In the genomic region with DNA sequence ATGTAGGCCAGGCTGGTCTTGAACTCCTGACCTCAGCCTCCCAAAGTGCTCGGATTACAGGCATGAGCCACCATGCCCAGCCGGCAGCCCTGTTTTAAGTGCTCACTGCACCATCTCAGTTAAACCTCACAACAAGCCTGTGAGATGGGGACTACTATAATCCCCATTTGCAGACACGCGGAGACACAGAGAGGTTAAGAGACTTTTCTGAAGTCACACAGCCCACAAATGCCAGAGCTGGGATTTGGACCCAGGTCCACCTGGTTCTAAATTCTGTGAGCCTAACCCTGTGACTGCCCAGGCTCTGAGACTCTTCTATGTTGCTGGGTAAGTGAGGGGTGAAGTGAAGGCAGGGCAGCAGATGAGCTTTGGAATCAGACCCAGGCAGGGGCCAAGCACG, we compare ENCODE assay signal across 19 cellular contexts. TPM values are rescaled to one million over a fixed set of nuclear protein-coding genes. Genes with fewer than 3 reads are reported as not detected.
DNase-seq lines count a peak whose midpoint lies in the region; ATAC-seq, FAIRE-seq and TF ChIP-seq lines count a peak whose summit lies in the region.
"Had no signal": no experiment of that assay in that cellular context is flagged by ENCODE, and none has a peak within 500 bp of the region (broad histone marks: within the 10 kb centered on the region; RNA-seq: fewer than 3 reads in every experiment).

No MANE protein-coding gene starts in this region.

- WGBS in HepG2 (ENCODE audit: low lambda C conversion rate) = 56% methylated on average over 5 of the region's 5 CpGs
- 100% methylated on average over 2 of the region's 5 CpGs for WGBS in right lobe of liver (ENCODE audit: insufficient coverage, low coverage, low lambda C conversion rate, missing lambda C conversion rate)
- 5% methylated on average over 5 of the region's 5 CpGs for WGBS in K562 (ENCODE audit: insufficient coverage, low coverage, missing lambda C conversion rate)

- H4K20me1 ChIP-seq in HepG2 (ENCODE audit: insufficient read depth, low read length) (no peaks in the 10 kb centered on the region), K562 (replicated peaks; ENCODE audit: control insufficient read depth, insufficient read depth, low read length) (peaks cover 13% of the 10 kb centered on the region)

- no peaks in the 10 kb centered on the region for H3K4me1 ChIP-seq in HepG2 (ENCODE audit: insufficient read depth, low read length)
- H3K4me1 ChIP-seq in right lobe of liver = no peaks in the 10 kb centered on the region
- peaks cover 53% of the 10 kb centered on the region for H3K4me1 ChIP-seq in Panc1 (ENCODE audit: control insufficient read depth, insufficient read depth, low read length)
- peaks cover 0 to 7% of the 10 kb centered on the region in 2 experiments; a peak in 2 of 5 replicates for H3K4me1 ChIP-seq in K562 (replicated peaks in 1 of 2; ENCODE audit: control insufficient read depth in 2 of 2, insufficient read depth in 2 of 2, low read length in 2 of 2)

- H3K9ac ChIP-seq in HepG2 (ENCODE audit: insufficient read depth, low read depth, low read length) = no peak overlapping the region
- H3K9ac ChIP-seq in K562 (ENCODE audit: insufficient read depth in 1 of 2, low read depth in 2 of 2, low read length in 2 of 2) = no peak overlapping the region

- POLR2A ChIA-PET in HepG2 (lab: Yijun Ruan, JAX) (no interaction called here), Panc1 (lab: Charles Lee) (interaction anchor here (0.6 kb wide), 1 partner anchor 227 kb away, joined by 3 read pairs; no protein-coding TSS in a partner anchor), K562 (lab: Yijun Ruan, JAX) (no interaction called here)

- TF ChIP-seq EP300 in HepG2 (IDR thresholded peaks at IDR 0.05; ENCODE audit: low read depth in 2 of 2, low read length in 2 of 2) = no peak
- no peak for TF ChIP-seq EP300 in HepG2 (CRISPR knock-in tag; IDR thresholded peaks at IDR 0.05; ENCODE audit: borderline replicate concordance)
- no peak for TF ChIP-seq EP300 in K562 (IDR thresholded peaks at IDR 0.05; ENCODE audit: low read length)

- peaks cover 0 to 20% of the 10 kb centered on the region in 2 experiments; a peak in 1 of 5 replicates for H3K27me3 ChIP-seq in HepG2 (ENCODE audit: control insufficient read depth in 1 of 2, insufficient read depth in 2 of 2, low read length in 2 of 2)
- no peaks in the 10 kb centered on the region for H3K27me3 ChIP-seq in right lobe of liver
- no peaks in the 10 kb centered on the region for H3K27me3 ChIP-seq in Panc1 (ENCODE audit: control insufficient read depth, insufficient read depth, low read length)
- H3K27me3 ChIP-seq in K562 (ENCODE audit: control insufficient read depth in 2 of 2, insufficient read depth in 2 of 2, low read length in 2 of 2) = peaks cover 28 to 75% of the 10 kb centered on the region in 2 experiments

- H3K36me3 ChIP-seq in HepG2 (replicated peaks in 1 of 2; ENCODE audit: control insufficient read depth in 1 of 2, insufficient read depth in 2 of 2, low read length in 2 of 2) = no peaks in the 10 kb centered on the region
- no peaks in the 10 kb centered on the region for H3K36me3 ChIP-seq in right lobe of liver
- no peaks in the 10 kb centered on the region for H3K36me3 ChIP-seq in Panc1 (ENCODE audit: control insufficient read depth, insufficient read depth, low read length)
- H3K36me3 ChIP-seq in K562 (ENCODE audit: control insufficient read depth, insufficient read depth, low read length) = no peaks in the 10 kb centered on the region
- H3K36me3 ChIP-seq: HAP-1 had no signal

- no peak overlapping the region for H2AFZ ChIP-seq in HepG2 (ENCODE audit: low read length)
- no peak overlapping the region for H2AFZ ChIP-seq in K562 (ENCODE audit: low read depth, low read length)

- H3K4me3 ChIP-seq in HepG2 (replicated peaks in 1 of 3; ENCODE audit: insufficient read depth in 1 of 3, low read depth in 2 of 3, low read length in 3 of 3) = no peak overlapping the region
- no peak overlapping the region for H3K4me3 ChIP-seq in right lobe of liver
- no peak overlapping the region for H3K4me3 ChIP-seq in Panc1 (ENCODE audit: low read depth in 2 of 2, low read length in 2 of 2)
- no peak overlapping the region for H3K4me3 ChIP-seq in K562
- H3K4me3 ChIP-seq: GM12878, HAP-1 had no signal

- intact Hi-C loops in HepG2 (cut with micrococcal nuclease; ENCODE audit: unreplicated experiment) (no loop called here), right lobe of liver (cut with DNase I) (no loop called here), Panc1 (cut with micrococcal nuclease; ENCODE audit: unreplicated experiment) (no loop called here), K562 (cut with micrococcal nuclease) (no loop called here)

- H3K79me2 ChIP-seq in HepG2 (ENCODE audit: insufficient read depth, low read length) (no peaks in the 10 kb centered on the region), K562 (ENCODE audit: control insufficient read depth, insufficient read depth, low read length) (no peaks in the 10 kb centered on the region)

- no peak overlapping the region for H3K4me2 ChIP-seq in HepG2 (ENCODE audit: low read depth, low read length)
- no peak overlapping the region for H3K4me2 ChIP-seq in K562 (ENCODE audit: insufficient read depth, low read length)

- CTCF ChIA-PET in HepG2 (lab: Yijun Ruan, JAX; ENCODE audit: low intra/inter-chr PET ratio, low total read pairs) (no interaction called here), Panc1 (lab: Charles Lee) (no interaction called here), K562 (lab: Yijun Ruan, JAX; ENCODE audit: low intra/inter-chr PET ratio) (no interaction called here)

- FAIRE-seq in HepG2 (lab: Jason Lieb, UNC) (no peak), K562 (lab: Jason Lieb, UNC) (no peak)
- FAIRE-seq: GM12878, GM18507, H1 had no signal

- H3K27ac ChIP-seq in HepG2 (ENCODE audit: extremely low read length, insufficient read depth, low read length) (no peak overlapping the region), right lobe of liver (no peak overlapping the region), Panc1 (ENCODE audit: low read length) (peak overlapping the region; percentile 93), K562 (ENCODE audit: extremely low read depth, low read depth, low read length) (no peak overlapping the region)
- H3K27ac ChIP-seq: 22Rv1 had no signal

- in situ Hi-C loops in HepG2 (cut with HindIII; ENCODE audit: extremely low pct_ligation_motif_present, low pct_unique_long_range_greater_than_20kb) = no loop called here
- in situ Hi-C loops in Panc1 (cut with HindIII; ENCODE audit: low pct_unique_long_range_greater_than_20kb, low sequenced_read_pairs) = no loop called here
- in situ Hi-C loops in K562 (cut with MboI) = no loop called here

- ATAC-seq in HepG2 (no peak), right lobe of liver (no peak), Panc1 (no peak), K562 (no peak), GM21423 (IDR thresholded peaks at IDR 0.05; ENCODE audit: unreplicated experiment) (no peak), GM21576 (IDR thresholded peaks at IDR 0.05; ENCODE audit: unreplicated experiment) (no peak), GM18909 (IDR thresholded peaks at IDR 0.05; ENCODE audit: poor library complexity, unreplicated experiment) (no peak)
- ATAC-seq: GM12878 had no signal

- H3K9me1 ChIP-seq in K562 (ENCODE audit: control insufficient read depth, insufficient read depth, low read length) = no peaks in the 10 kb centered on the region

- TF ChIP-seq POLR2A in HepG2 (IDR thresholded peaks at IDR 0.05; ENCODE audit: insufficient read depth in 1 of 2, low read depth in 2 of 2, low read length in 2 of 2) (no peak), right lobe of liver (IDR thresholded peaks at IDR 0.05) (no peak), K562 (conservative IDR thresholded peaks at IDR 0.05) (no peak)

- BruUV-seq in HepG2 (replicated peaks; lab: Mats Ljungman, UMichigan) (no TSS peak), Panc1 (replicated peaks; lab: Mats Ljungman, UMichigan) (no TSS peak), K562 (replicated peaks; lab: Mats Ljungman, UMichigan) (no TSS peak)

- DNase-seq in HepG2 (ENCODE audit: low spot score) (no peak), right lobe of liver (no peak), Panc1 (ENCODE audit: low read depth, low spot score) (no peak), K562 (ENCODE audit: extremely low read depth in 1 of 4, low spot score in 3 of 4) (no peak)
- DNase-seq in NK-92 treated with Interleukin-12 subunit alpha and Interleukin-12 subunit beta, amount 100 ng/mL, for 24 hours (lab: John Stamatoyannopoulos, UW) = no peak
- DNase-seq: AML-193; C1 segment of cervical spinal cord; CD4-positive, alpha-beta T cell; DMS79; HFFc6 had no signal

- TF ChIP-seq CTCF in HepG2 (CRISPR knock-in tag; IDR thresholded peaks at IDR 0.05) = no peak
- TF ChIP-seq CTCF in right lobe of liver (IDR thresholded peaks at IDR 0.05) = no peak
- no peak for TF ChIP-seq CTCF in Panc1 (IDR thresholded peaks at IDR 0.05)
- no peak for TF ChIP-seq CTCF in K562 (IDR thresholded peaks at IDR 0.05 in 2 of 3, conservative IDR thresholded peaks at IDR 0.05 in 1 of 3; ENCODE audit: insufficient read depth in 2 of 3, low read depth in 1 of 3, low read length in 3 of 3)

- TF ChIP-seq RAD21 in HepG2 (CRISPR knock-in tag; IDR thresholded peaks at IDR 0.05) (no peak), K562 (CRISPR knock-in tag; conservative IDR thresholded peaks at IDR 0.05 in 1 of 2, IDR thresholded peaks at IDR 0.05 in 1 of 2) (no peak)

- H3K9me3 ChIP-seq in HepG2 (ENCODE audit: low read length) (no peaks in the 10 kb centered on the region), right lobe of liver (no peaks in the 10 kb centered on the region), Panc1 (ENCODE audit: control insufficient read depth, insufficient read depth, low read depth, low read length) (no peaks in the 10 kb centered on the region), K562 (replicated peaks; ENCODE audit: control insufficient read depth, insufficient read depth, low read depth, low read length) (no peaks in the 10 kb centered on the region)
- H3K9me3 ChIP-seq: HAP-1 had no signal

RNA-seq across cellular contexts. Expression of a gene that starts 6.4 kb away (rescaled TPM):
- total RNA-seq in HepG2 (2016; rRNA removed; fragmentation: Illumina TruSeq; extraction: Trizol) (not detected in 2 replicates), right lobe of liver (1 to 10 TPM in 2 of 6 experiments, under 1 TPM in 2, not detected in 2; 0.44 to 1.4 (median 0.92) TPM), Panc1 (2021; ENCODE audit: unreplicated experiment) (2.3 TPM), K562 (2014; rRNA removed) (not detected in 2 replicates), K562 (2014; rRNA removed; fragmentation: Illumina TruSeq; extraction: Trizol) (not detected in 2 replicates), K562 (2015; rRNA removed; fragmentation: Illumina TruSeq; extraction: Trizol) (not detected in 2 replicates), K562 (2021) (not detected in 2 replicates)
- total RNA-seq in HepG2 (2016; cell fraction: cytosol; rRNA removed; fragmentation: Illumina TruSeq; extraction: Trizol; ENCODE audit: low read depth) = not detected in 2 replicates
- total RNA-seq in HepG2 (2016; cell fraction: insoluble cytoplasmic fraction; rRNA removed; fragmentation: Illumina TruSeq; extraction: Trizol) = not detected in 2 replicates
- not detected in 2 replicates for total RNA-seq in HepG2 (2016; cell fraction: membrane; rRNA removed; fragmentation: Illumina TruSeq; extraction: Trizol)
- total RNA-seq in HepG2 (2016; cell fraction: nucleus; rRNA removed; fragmentation: Illumina TruSeq; extraction: Trizol) = not detected in 2 replicates
- polyA plus RNA-seq in HepG2 (2011; rRNA removed) (not detected in 2 replicates), K562 (2011; rRNA removed) (not detected in 2 replicates), K562 (2014; fragmentation: Illumina TruSeq; extraction: Trizol) (not detected in 2 replicates), K562 (2014; fragmentation: Nextera tagmentation; extraction: Ambion mirVana) (not detected), K562 (2014; rRNA removed) (not detected in 2 replicates)
- not detected in 2 replicates for polyA plus RNA-seq in HepG2 (2011; cell fraction: cytosol; rRNA removed)
- polyA plus RNA-seq in HepG2 (2011; cell fraction: nucleus; rRNA removed) = 0.05 TPM in 1 of 2 replicates, not detected in the other
- polyA plus RNA-seq in HepG2 (2012) = not detected in 2 replicates
- not detected in 2 replicates for polyA plus RNA-seq in HepG2 (2016; cell fraction: cytosol; fragmentation: Illumina TruSeq; extraction: Trizol; ENCODE audit: low read depth)
- polyA plus RNA-seq in HepG2 (2016; cell fraction: insoluble cytoplasmic fraction; fragmentation: Illumina TruSeq; extraction: Trizol; ENCODE audit: low read depth) = not detected in 2 replicates
- not detected in 2 replicates for polyA plus RNA-seq in HepG2 (2016; cell fraction: membrane; fragmentation: Illumina TruSeq; extraction: Trizol; ENCODE audit: low read depth)
- not detected in 2 replicates for polyA plus RNA-seq in HepG2 (2016; cell fraction: nucleus; fragmentation: Illumina TruSeq; extraction: Trizol; ENCODE audit: insufficient read depth, low read depth)
- 0.44 TPM in 1 of 2 replicates, not detected in the other for polyA minus RNA-seq in HepG2 (2011; rRNA and poly(A)+ RNA removed; ENCODE audit: low replicate concordance)
- polyA minus RNA-seq in HepG2 (2011; cell fraction: cytosol; rRNA and poly(A)+ RNA removed) = not detected in 2 replicates
- polyA minus RNA-seq in HepG2 (2011; cell fraction: nucleus; rRNA and poly(A)+ RNA removed) = not detected in 2 replicates
- 2.6 TPM for polyA plus RNA-seq in Panc1 (2012; ENCODE audit: insufficient read length)
- total RNA-seq in K562 (2011; cell fraction: chromatin; rRNA removed; ENCODE audit: low replicate concordance) = not detected in 2 replicates
- total RNA-seq in K562 (2011; cell fraction: nucleolus; rRNA removed) = not detected in 2 replicates
- total RNA-seq in K562 (2011; cell fraction: nucleoplasm; rRNA removed) = not detected in 2 replicates
- not detected in 2 replicates for polyA plus RNA-seq in K562 (2011; cell fraction: cytosol; rRNA removed)
- polyA plus RNA-seq in K562 (2011; cell fraction: nucleus; rRNA removed) = not detected in 2 replicates
- 0.03 TPM in 1 of 2 replicates, not detected in the other for polyA plus RNA-seq in K562 (2012)
- polyA minus RNA-seq in K562 (2011; rRNA and poly(A)+ RNA removed) = not detected in 2 replicates
- not detected in 2 replicates for polyA minus RNA-seq in K562 (2011; cell fraction: cytosol; rRNA and poly(A)+ RNA removed)
- not detected in 2 replicates for polyA minus RNA-seq in K562 (2011; cell fraction: nucleus; rRNA and poly(A)+ RNA removed)
- total RNA-seq: CD4-positive, alpha-beta T cell; G401; GM12878 had no signal

RNA-seq across cellular contexts. Expression of a gene that starts 37.5 kb away (rescaled TPM):
- total RNA-seq in HepG2 (2016; rRNA removed; fragmentation: Illumina TruSeq; extraction: Trizol) = not detected in 2 replicates
- total RNA-seq in HepG2 (2016; cell fraction: cytosol; rRNA removed; fragmentation: Illumina TruSeq; extraction: Trizol; ENCODE audit: low read depth) = not detected in 2 replicates
- not detected in 2 replicates for total RNA-seq in HepG2 (2016; cell fraction: insoluble cytoplasmic fraction; rRNA removed; fragmentation: Illumina TruSeq; extraction: Trizol)
- total RNA-seq in HepG2 (2016; cell fraction: membrane; rRNA removed; fragmentation: Illumina TruSeq; extraction: Trizol) = not detected in 2 replicates
- not detected in 2 replicates for total RNA-seq in HepG2 (2016; cell fraction: nucleus; rRNA removed; fragmentation: Illumina TruSeq; extraction: Trizol)
- not detected in 2 replicates for polyA plus RNA-seq in HepG2 (2011; rRNA removed)
- not detected in 2 replicates for polyA plus RNA-seq in HepG2 (2011; cell fraction: cytosol; rRNA removed)
- not detected in 2 replicates for polyA plus RNA-seq in HepG2 (2011; cell fraction: nucleus; rRNA removed)
- not detected in 2 replicates for polyA plus RNA-seq in HepG2 (2012)
- not detected in 2 replicates for polyA plus RNA-seq in HepG2 (2016; cell fraction: cytosol; fragmentation: Illumina TruSeq; extraction: Trizol; ENCODE audit: low read depth)
- polyA plus RNA-seq in HepG2 (2016; cell fraction: insoluble cytoplasmic fraction; fragmentation: Illumina TruSeq; extraction: Trizol; ENCODE audit: low read depth) = not detected in 2 replicates
- polyA plus RNA-seq in HepG2 (2016; cell fraction: membrane; fragmentation: Illumina TruSeq; extraction: Trizol; ENCODE audit: low read depth) = not detected in 2 replicates
- not detected in 2 replicates for polyA plus RNA-seq in HepG2 (2016; cell fraction: nucleus; fragmentation: Illumina TruSeq; extraction: Trizol; ENCODE audit: insufficient read depth, low read depth)
- polyA minus RNA-seq in HepG2 (2011; rRNA and poly(A)+ RNA removed; ENCODE audit: low replicate concordance) = 0.05 TPM in 1 of 2 replicates, not detected in the other
- not detected in 2 replicates for polyA minus RNA-seq in HepG2 (2011; cell fraction: cytosol; rRNA and poly(A)+ RNA removed)
- not detected in 2 replicates for polyA minus RNA-seq in HepG2 (2011; cell fraction: nucleus; rRNA and poly(A)+ RNA removed)
- not detected for total RNA-seq in right lobe of liver
- total RNA-seq in Panc1 (2021; ENCODE audit: unreplicated experiment) = 3.4 TPM
- polyA plus RNA-seq in Panc1 (2012; ENCODE audit: insufficient read length) = 4.4 TPM
- total RNA-seq in K562 (2011; cell fraction: chromatin; rRNA removed; ENCODE audit: low replicate concordance) = not detected in 2 replicates
- total RNA-seq in K562 (2011; cell fraction: nucleolus; rRNA removed) = not detected in 2 replicates
- not detected in 2 replicates for total RNA-seq in K562 (2011; cell fraction: nucleoplasm; rRNA removed)
- total RNA-seq in K562 (2014; rRNA removed) = not detected in 2 replicates
- total RNA-seq in K562 (2014; rRNA removed; fragmentation: Illumina TruSeq; extraction: Trizol) = not detected in 2 replicates
- not detected in 2 replicates for total RNA-seq in K562 (2015; rRNA removed; fragmentation: Illumina TruSeq; extraction: Trizol)
- total RNA-seq in K562 (2021) = not detected in 2 replicates
- polyA plus RNA-seq in K562 (2011; rRNA removed) = not detected in 2 replicates
- not detected in 2 replicates for polyA plus RNA-seq in K562 (2011; cell fraction: cytosol; rRNA removed)
- polyA plus RNA-seq in K562 (2011; cell fraction: nucleus; rRNA removed) = not detected in 2 replicates
- 0.06 TPM in 1 of 2 replicates, not detected in the other for polyA plus RNA-seq in K562 (2012)
- polyA plus RNA-seq in K562 (2014; fragmentation: Illumina TruSeq; extraction: Trizol) = not detected in 2 replicates
- not detected for polyA plus RNA-seq in K562 (2014; fragmentation: Nextera tagmentation; extraction: Ambion mirVana)
- polyA plus RNA-seq in K562 (2014; rRNA removed) = not detected in 2 replicates
- polyA minus RNA-seq in K562 (2011; rRNA and poly(A)+ RNA removed) = not detected in 2 replicates
- not detected in 2 replicates for polyA minus RNA-seq in K562 (2011; cell fraction: cytosol; rRNA and poly(A)+ RNA removed)
- polyA minus RNA-seq in K562 (2011; cell fraction: nucleus; rRNA and poly(A)+ RNA removed) = not detected in 2 replicates
- total RNA-seq: CD4-positive, alpha-beta T cell; GM12878 had no signal
